ENCODE assay signal across 8 cellular contexts in genomic region chr4:7043521-7044414, GRCh38. TPM values are rescaled to one million over a fixed set of nuclear protein-coding genes. Genes with fewer than 3 reads are reported as not detected.
DNase-seq lines count a peak whose midpoint lies in the region; ATAC-seq and TF ChIP-seq lines count a peak whose summit lies in the region.

No MANE protein-coding gene starts in this region.

- H3K4me3 ChIP-seq in GM12864 (ENCODE audit: low read depth, low read length): peak overlapping the region; percentile 97
- H3K4me3 ChIP-seq in Loucy (ENCODE audit: low read length, poor library complexity, severe bottlenecking): peak overlapping the region; percentile 96
- H3K4me3 ChIP-seq in mucosa of rectum (ENCODE audit: low read length in 2 of 2): peak overlapping the region; percentile 92
- H3K4me3 ChIP-seq in stomach: peak overlapping the region; percentile 65 to 99 (median 98)

- no peak for TF ChIP-seq POLR2A in stomach (IDR thresholded peaks at IDR 0.05)

- H3K9ac ChIP-seq in Loucy (ENCODE audit: low read depth, low read length, poor library complexity, severe bottlenecking) (peak overlapping the region; percentile 78), mucosa of rectum (ENCODE audit: low read depth in 1 of 2, low read length in 2 of 2) (peak overlapping the region; percentile 85 to 98)

- H3K79me2 ChIP-seq in Loucy (ENCODE audit: insufficient read depth, low read length): peaks cover 15% of the 10 kb centered on the region; the same call in 1 of the 2 replicates

- no peaks in the 10 kb centered on the region for H3K36me3 ChIP-seq in Loucy (ENCODE audit: insufficient read depth, low read length)
- peaks cover 2 to 8% of the 10 kb centered on the region in 2 donors for H3K36me3 ChIP-seq in mucosa of rectum (ENCODE audit: control insufficient read depth in 2 of 2, insufficient read depth in 2 of 2, low read length in 2 of 2)
- H3K36me3 ChIP-seq in stomach: peaks cover 0 to 3% (median 1%) of the 10 kb centered on the region in 4 donors

- peaks cover 10% of the 10 kb centered on the region for H3K27me3 Mint-ChIP-seq in activated CD4-positive, alpha-beta memory T cell treated with anti-CD3 and anti-CD28 coated beads, Interleukin-2, amount 10 ng/mL, durations not matched to agents 7 days and 5 days

- peaks cover 30% of the 10 kb centered on the region for H3K27me3 ChIP-seq in Loucy (ENCODE audit: insufficient read depth, low read length, poor library complexity, severe bottlenecking)
- H3K27me3 ChIP-seq in mucosa of rectum (ENCODE audit: control insufficient read depth in 2 of 2, insufficient read depth in 2 of 2, low read length in 2 of 2): no peaks in the 10 kb centered on the region
- H3K27me3 ChIP-seq in stomach: no peaks in the 10 kb centered on the region

- H3K4me1 ChIP-seq in Loucy (ENCODE audit: insufficient read depth, low read length, poor library complexity, severe bottlenecking) (peaks cover 23% of the 10 kb centered on the region), mucosa of rectum (ENCODE audit: control insufficient read depth in 2 of 2, insufficient read depth in 2 of 2, low read length in 2 of 2) (peaks cover 33 to 36% of the 10 kb centered on the region in 2 donors), stomach (peaks cover 31 to 65% (median 62%) of the 10 kb centered on the region in 4 donors)

- 0 to 2% (median 1%) methylated on average over 21 to 87 of the region's 88 CpGs for WGBS in stomach, 5 donors

- H3K27ac ChIP-seq in mucosa of rectum (ENCODE audit: low read depth in 2 of 2, low read length in 2 of 2) (peak overlapping the region; percentile 91 to 92), stomach (peak overlapping the region; percentile 79 to 93 (median 93))

- no peak for TF ChIP-seq CTCF in GM12864 (IDR thresholded peaks at IDR 0.05; ENCODE audit: low read depth, low read length, missing control alignments)
- TF ChIP-seq CTCF in Loucy (conservative IDR thresholded peaks at IDR 0.05; ENCODE audit: low read length): no peak
- TF ChIP-seq CTCF in stomach (IDR thresholded peaks at IDR 0.05): no peak

- H4K20me1 ChIP-seq in Loucy (ENCODE audit: insufficient read depth, low read length, poor library complexity, severe bottlenecking): peaks cover 42% of the 10 kb centered on the region

- peaks cover 24% of the 10 kb centered on the region for H3K36me3 Mint-ChIP-seq in activated CD4-positive, alpha-beta memory T cell treated with anti-CD3 and anti-CD28 coated beads, Interleukin-2, amount 10 ng/mL, durations not matched to agents 7 days and 5 days (ENCODE audit: low read depth)

- no peaks in the 10 kb centered on the region for H3F3A ChIP-seq in Loucy (ENCODE audit: low read depth)

- peak overlapping the region; percentile 84 for H3K4me2 ChIP-seq in Loucy (ENCODE audit: low read depth, low read length, poor library complexity, severe bottlenecking)

- ATAC-seq in GM21825 (IDR thresholded peaks at IDR 0.05; ENCODE audit: unreplicated experiment): peak; percentile 12

- H3K9me3 Mint-ChIP-seq in activated CD4-positive, alpha-beta memory T cell treated with anti-CD3 and anti-CD28 coated beads, Interleukin-2, amount 10 ng/mL, durations not matched to agents 7 days and 5 days: no peaks in the 10 kb centered on the region

- H3K4me1 Mint-ChIP-seq in activated CD4-positive, alpha-beta memory T cell treated with anti-CD3 and anti-CD28 coated beads, Interleukin-2, amount 10 ng/mL, durations not matched to agents 7 days and 5 days: peaks cover 52% of the 10 kb centered on the region

- no peaks in the 10 kb centered on the region for H3K9me2 ChIP-seq in Loucy (replicated peaks; ENCODE audit: low read depth, low read length)

- peak overlapping the region; percentile 90 for H3K4me3 Mint-ChIP-seq in activated CD4-positive, alpha-beta memory T cell treated with anti-CD3 and anti-CD28 coated beads, Interleukin-2, amount 10 ng/mL, durations not matched to agents 7 days and 5 days

- peak overlapping the region; percentile 97 for H2AFZ ChIP-seq in Loucy (ENCODE audit: low read length)

- H3K9me3 ChIP-seq in Loucy (ENCODE audit: insufficient read depth, low read depth, low read length) (no peaks in the 10 kb centered on the region), mucosa of rectum (ENCODE audit: control insufficient read depth in 2 of 2, low read length in 2 of 2) (no peaks in the 10 kb centered on the region), stomach (no peaks in the 10 kb centered on the region)

- POLR2A ChIA-PET in activated CD4-positive, alpha-beta memory T cell treated with anti-CD3 and anti-CD28 coated beads, Interleukin-2, amount 10 ng/mL, durations not matched to agents 7 days and 5 days (lab: Charles Lee): interaction anchor here (0.6 to 11.9 kb wide), 20 partner anchors 10 to 403 kb away, joined by 3 to 187 read pairs (median 6); partner anchors contain the start of genes GRPEL1, MRFAP1 and TBC1D14

- H3K27ac Mint-ChIP-seq in activated CD4-positive, alpha-beta memory T cell treated with anti-CD3 and anti-CD28 coated beads, Interleukin-2, amount 10 ng/mL, durations not matched to agents 7 days and 5 days: peak overlapping the region; percentile 77

- DNase-seq in GM12864 (ENCODE audit: low read depth) (no peak), stomach (peak; percentile 53), NCI-H1694 (lab: John Stamatoyannopoulos, UW) (no peak)
- DNase-seq in activated CD4-positive, alpha-beta memory T cell treated with anti-CD3 and anti-CD28 coated beads, Interleukin-2, amount 10 ng/mL, durations not matched to agents 7 days and 5 days: peak; percentile 61
- peak; percentile 28 for DNase-seq in effector CD8-positive, alpha-beta T cell (lab: John Stamatoyannopoulos, UW)

- CTCF ChIA-PET in activated CD4-positive, alpha-beta memory T cell treated with anti-CD3 and anti-CD28 coated beads, Interleukin-2, amount 10 ng/mL, durations not matched to agents 7 days and 5 days (lab: Charles Lee): interaction anchor here (0.6 to 7.0 kb wide), 23 partner anchors 9 to 326 kb away, joined by 3 to 127 read pairs (median 5); partner anchors contain the start of genes GRPEL1 and TBC1D14

- intact Hi-C loops in stomach (cut with DNase I; ENCODE audit: low total_unique reads): loop anchor here (10.0 kb wide), 1 partner anchor 59 kb away; no protein-coding TSS in a partner anchor

- no peak for TF ChIP-seq EP300 in stomach (IDR thresholded peaks at IDR 0.05)

RNA-seq across cellular contexts. Expression of gene TADA2B, which starts 0.6 kb away (rescaled TPM):
- total RNA-seq in activated CD4-positive, alpha-beta memory T cell treated with anti-CD3 and anti-CD28 coated beads, Interleukin-2, amount 10 ng/mL, durations not matched to agents 7 days and 5 days: 10 to 100 TPM; 26.6 to 27.3 TPM
- 10 to 100 TPM in 4 of 5 donors, 1 to 10 TPM in 1; 1.2 to 73.7 (median 19.3) TPM for total RNA-seq in stomach
- polyA plus RNA-seq in stomach: 10 to 100 TPM in 2 of 3 donors, 1 to 10 TPM in 1; 9.0 to 13.9 (median 12.5) TPM

RNA-seq across cellular contexts. Expression of gene GRPEL1, which starts 24.1 kb away (rescaled TPM):
- total RNA-seq in activated CD4-positive, alpha-beta memory T cell treated with anti-CD3 and anti-CD28 coated beads, Interleukin-2, amount 10 ng/mL, durations not matched to agents 7 days and 5 days: 10 to 100 TPM; 39.8 to 40.0 TPM
- total RNA-seq in stomach: 10 to 100 TPM in 4 of 5 donors, not detected in 1; 11.4 to 53.6 (median 19.6) TPM
- polyA plus RNA-seq in stomach: 10 to 100 TPM; 20.5 to 33.6 (median 25.5) TPM

Comparison
In these comparisons a context has a peak if more than half of its experiments do, and no peak if none do; other contexts are left out.
1. DNase-seq: peak in activated CD4-positive, alpha-beta memory T cell treated with anti-CD3 and anti-CD28 coated beads, Interleukin-2, amount 10 ng/mL, durations not matched to agents 7 days and 5 days (single experiment), effector CD8-positive, alpha-beta T cell (single experiment) and stomach (single experiment); none in GM12864 (single experiment) and NCI-H1694 (single experiment).
2. Peak in every context shown above with its lines, with median percentiles within 50 percentile points of each other: H3K4me3 ChIP-seq.